ENCODE assay signal across 1 cellular context in genomic region chr14:32469388-32470160, GRCh38.
A peak's percentile ranks its signal among the peaks of the same experiment; 100 is the strongest.
TF ChIP-seq lines count a peak whose summit lies in the region.

No MANE protein-coding gene starts in this region.

TF ChIP-seq in IMR-90, 13 proteins besides CTCF, POLR2A, EP300 and RAD21:
- TF ChIP-seq RFX5 (IDR thresholded peaks at IDR 0.05; ENCODE audit: low read depth, low read length) (no peak), MAZ (IDR thresholded peaks at IDR 0.05; ENCODE audit: borderline replicate concordance, low read depth, low read length) (no peak), SMC3 (IDR thresholded peaks at IDR 0.05; ENCODE audit: low read depth, low read length) (peak; percentile 65)
TF ChIP-seq in IMR-90: peak in this region for 1.
